In the genomic region with DNA sequence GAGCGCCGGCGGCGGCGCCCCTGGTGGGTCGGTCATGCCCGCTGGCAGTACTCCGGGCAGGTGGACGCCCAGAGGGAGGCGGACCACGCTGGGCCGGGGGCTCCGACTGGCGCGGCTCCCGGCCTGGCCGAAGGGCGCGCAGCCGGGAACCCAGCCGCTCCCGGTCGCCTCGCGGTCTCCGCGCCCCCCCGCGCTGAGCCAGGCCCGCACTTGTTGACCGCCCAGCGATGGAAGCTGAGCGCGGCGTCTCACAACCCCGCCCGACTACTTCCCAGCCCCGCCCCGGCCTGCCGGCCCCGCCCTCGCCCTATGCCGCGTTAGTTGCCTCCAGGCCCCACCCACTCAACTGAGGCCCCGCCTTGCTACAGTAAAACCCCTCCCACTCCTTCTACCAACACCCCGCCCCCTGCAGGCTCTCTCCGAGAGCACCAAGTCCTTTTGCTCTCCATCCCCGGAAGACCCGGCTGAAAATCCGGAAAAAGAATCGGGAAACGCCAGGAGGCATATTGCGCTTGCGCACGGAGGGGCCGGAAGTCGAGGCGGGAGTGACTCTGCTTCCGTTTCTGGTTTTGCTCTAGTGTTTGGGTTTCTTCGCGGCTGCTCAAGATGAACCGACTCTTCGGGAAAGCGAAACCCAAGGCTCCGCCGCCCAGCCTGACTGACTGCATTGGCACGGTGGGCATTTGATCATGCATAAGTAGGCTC, we compare ENCODE assay signal across 1 cellular context.
TF ChIP-seq lines count a peak whose summit lies in the region.

A gene (minus strand): TSS at position 236 of the 705 bp plus-strand sequence.
A gene (plus strand): TSS at position 577 of the 705 bp plus-strand sequence. CDS start 30 bp downstream, at position 607.

TF ChIP-seq in K562, 482 proteins besides CTCF, POLR2A, EP300 and RAD21 (continued from another document and continues in another):
- TF ChIP-seq RBBP5 (IDR thresholded peaks at IDR 0.05; ENCODE audit: borderline replicate concordance, insufficient read depth, low read length, poor library complexity, severe bottlenecking) = no peak
- TF ChIP-seq, protein P1, sequence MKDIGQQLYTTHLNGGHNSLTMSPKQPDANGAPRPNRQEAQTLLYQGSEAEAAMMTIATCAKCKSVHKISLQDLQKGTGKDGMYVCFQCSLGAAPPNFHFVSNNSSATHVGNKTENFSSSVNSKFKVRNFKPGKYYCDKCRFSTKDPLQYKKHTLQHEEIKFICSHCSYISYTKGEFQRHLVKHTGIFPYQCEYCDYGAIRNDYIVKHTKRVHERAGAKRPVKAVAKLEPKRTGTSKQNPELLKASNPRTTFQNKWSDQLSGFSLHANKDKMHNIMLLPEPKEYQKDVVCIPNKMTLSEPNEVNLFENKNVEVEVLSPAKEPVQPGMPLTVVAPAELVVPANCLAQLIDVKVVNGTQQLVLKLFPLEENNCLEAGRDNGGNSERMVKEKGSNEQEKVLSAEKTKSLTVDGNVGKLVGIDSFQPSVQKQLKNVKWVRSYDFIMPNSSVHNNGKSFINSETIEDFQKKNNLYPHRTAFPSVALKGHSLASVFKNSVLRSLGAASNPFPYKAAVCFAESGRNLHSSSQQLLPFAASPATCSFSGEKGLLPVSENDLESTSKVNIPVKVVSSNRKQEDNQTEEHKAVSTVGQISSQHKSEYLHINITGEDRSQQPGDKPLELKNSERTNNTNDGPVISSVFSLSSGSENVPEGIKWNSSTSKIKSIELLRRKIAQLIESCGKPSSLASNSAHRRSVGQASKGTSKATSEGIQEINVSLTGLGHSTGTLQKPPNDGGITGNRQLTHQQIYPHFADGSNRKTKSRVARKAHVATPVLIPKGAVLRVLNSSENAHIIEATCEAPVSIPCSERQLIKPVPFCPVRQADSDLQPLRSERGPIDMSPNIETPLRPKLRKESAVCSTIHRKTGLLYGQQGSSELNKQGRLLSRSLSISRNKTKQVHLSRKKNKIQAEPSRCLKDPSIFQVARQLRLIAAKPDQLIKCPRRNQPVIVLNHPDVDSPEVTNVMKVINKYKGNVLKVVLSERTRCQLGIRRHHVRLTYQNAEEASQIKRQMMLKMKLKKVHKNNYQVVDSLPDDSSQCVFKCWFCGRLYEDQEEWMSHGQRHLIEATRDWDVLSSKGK (CRISPR knock-in tag; IDR thresholded peaks at IDR 0.05) = no peak
- no peak for TF ChIP-seq TEAD4 (IDR thresholded peaks at IDR 0.05; ENCODE audit: low read length)
- TF ChIP-seq TEAD4 (CRISPR knock-in tag; IDR thresholded peaks at IDR 0.05; ENCODE audit: borderline replicate concordance) = no peak
- TF ChIP-seq SP2 (IDR thresholded peaks at IDR 0.05; ENCODE audit: extremely low read depth, low read depth, low read length, poor library complexity, severe bottlenecking) = no peak
- TF ChIP-seq SUPT5H (IDR thresholded peaks at IDR 0.05) = 0 out of 2 replicates have a peak, but pooled peaks have one; percentile 57
- TF ChIP-seq COPS2 (conservative IDR thresholded peaks at IDR 0.05) = no peak
- no peak for TF ChIP-seq NUFIP1 (IDR thresholded peaks at IDR 0.05; ENCODE audit: partially characterized antibody)
- TF ChIP-seq, protein P2, sequence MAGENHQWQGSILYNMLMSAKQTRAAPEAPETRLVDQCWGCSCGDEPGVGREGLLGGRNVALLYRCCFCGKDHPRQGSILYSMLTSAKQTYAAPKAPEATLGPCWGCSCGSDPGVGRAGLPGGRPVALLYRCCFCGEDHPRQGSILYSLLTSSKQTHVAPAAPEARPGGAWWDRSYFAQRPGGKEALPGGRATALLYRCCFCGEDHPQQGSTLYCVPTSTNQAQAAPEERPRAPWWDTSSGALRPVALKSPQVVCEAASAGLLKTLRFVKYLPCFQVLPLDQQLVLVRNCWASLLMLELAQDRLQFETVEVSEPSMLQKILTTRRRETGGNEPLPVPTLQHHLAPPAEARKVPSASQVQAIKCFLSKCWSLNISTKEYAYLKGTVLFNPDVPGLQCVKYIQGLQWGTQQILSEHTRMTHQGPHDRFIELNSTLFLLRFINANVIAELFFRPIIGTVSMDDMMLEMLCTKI (IDR thresholded peaks at IDR 0.05; ENCODE audit: partially characterized antibody) = no peak
- 0 out of 4 replicates have a peak, but pooled peaks of 1 of the 2 experiments have one; percentile 33 for TF ChIP-seq ARNT (IDR thresholded peaks at IDR 0.05)
- TF ChIP-seq, protein P3, sequence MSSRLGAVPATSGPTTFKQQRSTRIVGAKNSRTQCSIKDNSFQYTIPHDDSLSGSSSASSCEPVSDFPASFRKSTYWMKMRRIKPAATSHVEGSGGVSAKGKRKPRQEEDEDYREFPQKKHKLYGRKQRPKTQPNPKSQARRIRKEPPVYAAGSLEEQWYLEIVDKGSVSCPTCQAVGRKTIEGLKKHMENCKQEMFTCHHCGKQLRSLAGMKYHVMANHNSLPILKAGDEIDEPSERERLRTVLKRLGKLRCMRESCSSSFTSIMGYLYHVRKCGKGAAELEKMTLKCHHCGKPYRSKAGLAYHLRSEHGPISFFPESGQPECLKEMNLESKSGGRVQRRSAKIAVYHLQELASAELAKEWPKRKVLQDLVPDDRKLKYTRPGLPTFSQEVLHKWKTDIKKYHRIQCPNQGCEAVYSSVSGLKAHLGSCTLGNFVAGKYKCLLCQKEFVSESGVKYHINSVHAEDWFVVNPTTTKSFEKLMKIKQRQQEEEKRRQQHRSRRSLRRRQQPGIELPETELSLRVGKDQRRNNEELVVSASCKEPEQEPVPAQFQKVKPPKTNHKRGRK (tag; IDR thresholded peaks at IDR 0.05) = no peak
- TF ChIP-seq FOXK2 (conservative IDR thresholded peaks at IDR 0.05 in 1 of 2, IDR thresholded peaks at IDR 0.05 in 1 of 2; ENCODE audit: low read depth in 2 of 2) = peak in 1 of 2 experiments; percentile 59; a peak in 3 of 4 replicates
- TF ChIP-seq TBL1XR1 (IDR thresholded peaks at IDR 0.05; ENCODE audit: low read length in 2 of 2) = no peak
- TF ChIP-seq HLTF (IDR thresholded peaks at IDR 0.05) = no peak
- TF ChIP-seq SMARCC2 (IDR thresholded peaks at IDR 0.05; ENCODE audit: low read depth) = no peak
- no peak for TF ChIP-seq ILF3 (IDR thresholded peaks at IDR 0.05; ENCODE audit: borderline replicate concordance)
- TF ChIP-seq STAG1 (CRISPR knock-in tag; IDR thresholded peaks at IDR 0.05; ENCODE audit: borderline replicate concordance) = no peak
- no peak for TF ChIP-seq ZNF766 (CRISPR knock-in tag; conservative IDR thresholded peaks at IDR 0.05)
- TF ChIP-seq ATF7 (IDR thresholded peaks at IDR 0.05) = no peak; the same call in 1 of the 2 replicates
- TF ChIP-seq, protein P4, sequence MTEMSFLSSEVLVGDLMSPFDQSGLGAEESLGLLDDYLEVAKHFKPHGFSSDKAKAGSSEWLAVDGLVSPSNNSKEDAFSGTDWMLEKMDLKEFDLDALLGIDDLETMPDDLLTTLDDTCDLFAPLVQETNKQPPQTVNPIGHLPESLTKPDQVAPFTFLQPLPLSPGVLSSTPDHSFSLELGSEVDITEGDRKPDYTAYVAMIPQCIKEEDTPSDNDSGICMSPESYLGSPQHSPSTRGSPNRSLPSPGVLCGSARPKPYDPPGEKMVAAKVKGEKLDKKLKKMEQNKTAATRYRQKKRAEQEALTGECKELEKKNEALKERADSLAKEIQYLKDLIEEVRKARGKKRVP (CRISPR knock-in tag; IDR thresholded peaks at IDR 0.05) = no peak
- TF ChIP-seq, protein P5, sequence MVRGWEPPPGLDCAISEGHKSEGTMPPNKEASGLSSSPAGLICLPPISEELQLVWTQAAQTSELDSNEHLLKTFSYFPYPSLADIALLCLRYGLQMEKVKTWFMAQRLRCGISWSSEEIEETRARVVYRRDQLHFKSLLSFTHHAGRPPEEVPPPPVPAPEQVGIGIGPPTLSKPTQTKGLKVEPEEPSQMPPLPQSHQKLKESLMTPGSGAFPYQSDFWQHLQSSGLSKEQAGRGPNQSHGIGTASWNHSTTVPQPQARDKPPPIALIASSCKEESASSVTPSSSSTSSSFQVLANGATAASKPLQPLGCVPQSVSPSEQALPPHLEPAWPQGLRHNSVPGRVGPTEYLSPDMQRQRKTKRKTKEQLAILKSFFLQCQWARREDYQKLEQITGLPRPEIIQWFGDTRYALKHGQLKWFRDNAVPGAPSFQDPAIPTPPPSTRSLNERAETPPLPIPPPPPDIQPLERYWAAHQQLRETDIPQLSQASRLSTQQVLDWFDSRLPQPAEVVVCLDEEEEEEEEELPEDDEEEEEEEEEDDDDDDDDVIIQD (CRISPR knock-in tag; IDR thresholded peaks at IDR 0.05) = no peak
- no peak for TF ChIP-seq ZBTB8A (IDR thresholded peaks at IDR 0.05; ENCODE audit: partially characterized antibody)
- no peak for TF ChIP-seq CBX3 (IDR thresholded peaks at IDR 0.05; ENCODE audit: borderline replicate concordance in 1 of 2, low read length in 2 of 2)
- TF ChIP-seq, protein P6, sequence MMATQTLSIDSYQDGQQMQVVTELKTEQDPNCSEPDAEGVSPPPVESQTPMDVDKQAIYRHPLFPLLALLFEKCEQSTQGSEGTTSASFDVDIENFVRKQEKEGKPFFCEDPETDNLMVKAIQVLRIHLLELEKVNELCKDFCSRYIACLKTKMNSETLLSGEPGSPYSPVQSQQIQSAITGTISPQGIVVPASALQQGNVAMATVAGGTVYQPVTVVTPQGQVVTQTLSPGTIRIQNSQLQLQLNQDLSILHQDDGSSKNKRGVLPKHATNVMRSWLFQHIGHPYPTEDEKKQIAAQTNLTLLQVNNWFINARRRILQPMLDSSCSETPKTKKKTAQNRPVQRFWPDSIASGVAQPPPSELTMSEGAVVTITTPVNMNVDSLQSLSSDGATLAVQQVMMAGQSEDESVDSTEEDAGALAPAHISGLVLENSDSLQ (IDR thresholded peaks at IDR 0.05) = peak; percentile 21; the same call in 1 of the 2 replicates
- TF ChIP-seq L3MBTL2 (IDR thresholded peaks at IDR 0.05) = no peak
- TF ChIP-seq MEIS2 (IDR thresholded peaks at IDR 0.05; ENCODE audit: partially characterized antibody) = peak; percentile 46
- TF ChIP-seq, protein P7, sequence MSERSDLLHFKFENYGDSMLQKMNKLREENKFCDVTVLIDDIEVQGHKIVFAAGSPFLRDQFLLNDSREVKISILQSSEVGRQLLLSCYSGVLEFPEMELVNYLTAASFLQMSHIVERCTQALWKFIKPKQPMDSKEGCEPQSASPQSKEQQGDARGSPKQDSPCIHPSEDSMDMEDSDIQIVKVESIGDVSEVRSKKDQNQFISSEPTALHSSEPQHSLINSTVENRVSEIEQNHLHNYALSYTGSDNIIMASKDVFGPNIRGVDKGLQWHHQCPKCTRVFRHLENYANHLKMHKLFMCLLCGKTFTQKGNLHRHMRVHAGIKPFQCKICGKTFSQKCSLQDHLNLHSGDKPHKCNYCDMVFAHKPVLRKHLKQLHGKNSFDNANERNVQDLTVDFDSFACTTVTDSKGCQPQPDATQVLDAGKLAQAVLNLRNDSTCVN (CRISPR knock-in tag; IDR thresholded peaks at IDR 0.05) = no peak
- TF ChIP-seq KLF13 (tag; IDR thresholded peaks at IDR 0.05; ENCODE audit: borderline replicate concordance, low read depth) = no peak
- 0 out of 4 replicates have a peak, but pooled peaks of 1 of the 2 experiments have one; percentile 35 for TF ChIP-seq RCOR1 (IDR thresholded peaks at IDR 0.05; ENCODE audit: borderline replicate concordance in 1 of 2, low read depth in 2 of 2, low read length in 2 of 2)
- TF ChIP-seq ZFP30 (CRISPR knock-in tag; IDR thresholded peaks at IDR 0.05; ENCODE audit: borderline replicate concordance) = no peak
- TF ChIP-seq ZNF347 (CRISPR knock-in tag; IDR thresholded peaks at IDR 0.05; ENCODE audit: low read depth) = no peak
- TF ChIP-seq ZNF174 (CRISPR knock-in tag; IDR thresholded peaks at IDR 0.05) = no peak
- TF ChIP-seq TAF1 (IDR thresholded peaks at IDR 0.05; ENCODE audit: control insufficient read depth, extremely low read depth, insufficient read depth, low read length, severe bottlenecking) = peak; percentile 51
- TF ChIP-seq RBM34 (IDR thresholded peaks at IDR 0.05; ENCODE audit: borderline replicate concordance, insufficient read depth, low read length) = no peak
- no peak for TF ChIP-seq SMARCE1 (IDR thresholded peaks at IDR 0.05)
- TF ChIP-seq CHD4 (IDR thresholded peaks at IDR 0.05; ENCODE audit: insufficient read depth, insufficient replicate concordance, low read depth, low read length, poor library complexity, severe bottlenecking) = no peak
- TF ChIP-seq ESRRA (IDR thresholded peaks at IDR 0.05; ENCODE audit: borderline replicate concordance, low read depth) = no peak; the same call in 1 of the 2 replicates
- TF ChIP-seq TEAD1 (CRISPR knock-in tag; IDR thresholded peaks at IDR 0.05) = 0 out of 4 replicates have a peak, but pooled peaks of 1 of the 2 experiments have one; percentile 64
- TF ChIP-seq, protein P8, sequence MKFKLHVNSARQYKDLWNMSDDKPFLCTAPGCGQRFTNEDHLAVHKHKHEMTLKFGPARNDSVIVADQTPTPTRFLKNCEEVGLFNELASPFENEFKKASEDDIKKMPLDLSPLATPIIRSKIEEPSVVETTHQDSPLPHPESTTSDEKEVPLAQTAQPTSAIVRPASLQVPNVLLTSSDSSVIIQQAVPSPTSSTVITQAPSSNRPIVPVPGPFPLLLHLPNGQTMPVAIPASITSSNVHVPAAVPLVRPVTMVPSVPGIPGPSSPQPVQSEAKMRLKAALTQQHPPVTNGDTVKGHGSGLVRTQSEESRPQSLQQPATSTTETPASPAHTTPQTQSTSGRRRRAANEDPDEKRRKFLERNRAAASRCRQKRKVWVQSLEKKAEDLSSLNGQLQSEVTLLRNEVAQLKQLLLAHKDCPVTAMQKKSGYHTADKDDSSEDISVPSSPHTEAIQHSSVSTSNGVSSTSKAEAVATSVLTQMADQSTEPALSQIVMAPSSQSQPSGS (CRISPR knock-in tag; IDR thresholded peaks at IDR 0.05) = no peak
- TF ChIP-seq ZNF589 (CRISPR knock-in tag; IDR thresholded peaks at IDR 0.05; ENCODE audit: low read depth) = no peak
- TF ChIP-seq PCBP2 (IDR thresholded peaks at IDR 0.05; ENCODE audit: low read depth, low read length, poor library complexity, severe bottlenecking) = no peak
- TF ChIP-seq, protein P9, sequence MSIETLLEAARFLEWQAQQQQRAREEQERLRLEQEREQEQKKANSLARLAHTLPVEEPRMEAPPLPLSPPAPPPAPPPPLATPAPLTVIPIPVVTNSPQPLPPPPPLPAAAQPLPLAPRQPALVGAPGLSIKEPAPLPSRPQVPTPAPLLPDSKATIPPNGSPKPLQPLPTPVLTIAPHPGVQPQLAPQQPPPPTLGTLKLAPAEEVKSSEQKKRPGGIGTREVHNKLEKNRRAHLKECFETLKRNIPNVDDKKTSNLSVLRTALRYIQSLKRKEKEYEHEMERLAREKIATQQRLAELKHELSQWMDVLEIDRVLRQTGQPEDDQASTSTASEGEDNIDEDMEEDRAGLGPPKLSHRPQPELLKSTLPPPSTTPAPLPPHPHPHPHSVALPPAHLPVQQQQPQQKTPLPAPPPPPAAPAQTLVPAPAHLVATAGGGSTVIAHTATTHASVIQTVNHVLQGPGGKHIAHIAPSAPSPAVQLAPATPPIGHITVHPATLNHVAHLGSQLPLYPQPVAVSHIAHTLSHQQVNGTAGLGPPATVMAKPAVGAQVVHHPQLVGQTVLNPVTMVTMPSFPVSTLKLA (conservative IDR thresholded peaks at IDR 0.05) = no peak; a peak in 1 of 4 replicates
- no peak for TF ChIP-seq ZNF134 (CRISPR knock-in tag; conservative IDR thresholded peaks at IDR 0.05)
- TF ChIP-seq ERF (CRISPR knock-in tag; IDR thresholded peaks at IDR 0.05) = 0 out of 2 replicates have a peak, but pooled peaks have one; percentile 25
- TF ChIP-seq RBFOX2 (IDR thresholded peaks at IDR 0.05; ENCODE audit: low read depth, low read length) = peak; percentile 91
- TF ChIP-seq SMAD1 (IDR thresholded peaks at IDR 0.05; ENCODE audit: low read depth, low read length, partially characterized antibody) = no peak
- TF ChIP-seq NFATC3 (IDR thresholded peaks at IDR 0.05) = no peak
